ENCODE assay signal across 34 cellular contexts in the genomic region with DNA sequence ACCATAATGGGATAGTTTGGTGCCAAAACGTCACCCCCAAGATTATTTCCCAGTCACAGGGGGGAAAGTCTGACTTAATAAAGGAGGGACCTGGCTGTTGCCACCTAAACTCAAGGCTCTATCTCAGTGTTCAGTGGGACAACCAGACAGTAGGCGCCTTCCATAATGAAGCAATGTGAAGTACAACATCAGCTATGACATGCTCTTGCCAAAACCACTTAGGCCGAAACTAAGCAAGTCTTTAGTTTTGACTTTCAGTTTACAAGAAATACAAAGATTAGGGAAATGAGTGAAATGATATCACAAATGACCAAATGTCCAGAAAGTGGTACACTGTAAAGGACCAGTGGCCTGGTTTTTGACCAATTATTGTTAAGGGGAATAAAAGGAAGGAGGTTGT. TPM values are rescaled to one million over a fixed set of nuclear protein-coding genes. Genes with fewer than 3 reads are reported as not detected.
DNase-seq lines count a peak whose midpoint lies in the region; ATAC-seq, FAIRE-seq and TF ChIP-seq lines count a peak whose summit lies in the region.
"Had no signal": no experiment of that assay in that cellular context is flagged by ENCODE, and none has a peak within 500 bp of the region (broad histone marks: within the 10 kb centered on the region; RNA-seq: fewer than 3 reads in every experiment).

No MANE protein-coding gene starts in this region.

- H3K9ac ChIP-seq in kidney (ENCODE audit: low read length in 2 of 2): no peak overlapping the region
- H3K9ac ChIP-seq: GM23248 had no signal

- peaks cover 0 to 5% (median 0%) of the 10 kb centered on the region in 3 donors for H3K36me3 Mint-ChIP-seq in immature natural killer cell
- H3K36me3 Mint-ChIP-seq: CD14-positive monocyte; CD8-positive, alpha-beta memory T cell had no signal

- no peaks in the 10 kb centered on the region for H3K4me1 ChIP-seq in tibial nerve
- no peaks in the 10 kb centered on the region for H3K4me1 ChIP-seq in kidney (ENCODE audit: control insufficient read depth in 1 of 2, insufficient read depth in 1 of 2, low read depth in 1 of 2, low read length in 2 of 2)
- H3K4me1 ChIP-seq: BE2C had no signal

- no peak overlapping the region for H3K4me3 ChIP-seq in tibial nerve
- H3K4me3 ChIP-seq in kidney (ENCODE audit: low read length in 2 of 2): no peak overlapping the region
- H3K4me3 ChIP-seq: GM23248, MG63 had no signal

- peaks cover 0 to 13% (median 6%) of the 10 kb centered on the region in 6 donors for H3K9me3 Mint-ChIP-seq in immature natural killer cell
- H3K9me3 Mint-ChIP-seq: T-helper 2 cell treated with Interferon-gamma antibody and Interleukin-4, amounts not matched to agents 5 μg/mL and 100 μg/mL, for 36 hours had no signal

- TF ChIP-seq POLR2A in GM12892 (IDR thresholded peaks at IDR 0.05; ENCODE audit: low read depth, low read length): no peak
- no peak for TF ChIP-seq POLR2A in tibial nerve (IDR thresholded peaks at IDR 0.05)

- peaks cover 0 to 3% (median 2%) of the 10 kb centered on the region in 3 donors for H3K27me3 Mint-ChIP-seq in immature natural killer cell (ENCODE audit: low read depth in 3 of 3)

- FAIRE-seq in GM12892 (lab: Jason Lieb, UNC): peak; percentile 72
- no peak for FAIRE-seq in kidney (lab: Jason Lieb, UNC)

- DNase-seq in GM12892 (ENCODE audit: insufficient read length): no peak
- DNase-seq in cardiac septum (ENCODE audit: low spot score): no peak
- no peak for DNase-seq in tibial nerve (ENCODE audit: low spot score in 2 of 2)
- no peak for DNase-seq in kidney
- DNase-seq in immature natural killer cell: no peak
- DNase-seq: 8988T; ACHN; BE2C; Calu3; CD8-positive, alpha-beta memory T cell; DMS79 treated with DMSO at 0.1 percent for 48 hours; GM23248; H7; IMR-90; KG1; MG63; NCI-H1417; NCI-H1694; NCI-H2081; NCI-H2171; NCI-H226; NCI-H510A; NCI-H69; SHP77; T-helper 1 cell had no signal

- H3K36me3 ChIP-seq in tibial nerve: no peaks in the 10 kb centered on the region
- H3K36me3 ChIP-seq in kidney (ENCODE audit: control insufficient read depth in 1 of 2, insufficient read depth in 2 of 2, low read length in 2 of 2): no peaks in the 10 kb centered on the region
- H3K36me3 ChIP-seq: BE2C, MG63 had no signal

- TF ChIP-seq EP300 in tibial nerve (IDR thresholded peaks at IDR 0.05): no peak

- no peak overlapping the region for H3K27ac ChIP-seq in tibial nerve
- H3K27ac ChIP-seq in kidney (ENCODE audit: low read depth in 2 of 2, low read length in 2 of 2): no peak overlapping the region
- H3K27ac ChIP-seq: GM23248, RWPE1 had no signal

- TF ChIP-seq CTCF in tibial nerve (IDR thresholded peaks at IDR 0.05) (no peak), kidney (IDR thresholded peaks at IDR 0.05; ENCODE audit: borderline replicate concordance, extremely low read depth, insufficient read depth) (no peak)

- ATAC-seq in GM18909 (IDR thresholded peaks at IDR 0.05; ENCODE audit: poor library complexity, unreplicated experiment) (peak; percentile 65), HG02798 (IDR thresholded peaks at IDR 0.05; ENCODE audit: poor library complexity, unreplicated experiment) (peak; percentile 47), HG03354 (IDR thresholded peaks at IDR 0.05; ENCODE audit: poor library complexity, severe bottlenecking, unreplicated experiment) (peak; percentile 55)
- ATAC-seq: Panc1 had no signal

- intact Hi-C loops in cardiac septum (cut with DNase I) (no loop called here), kidney (cut with DNase I) (no loop called here)

- no peaks in the 10 kb centered on the region for H3K4me1 Mint-ChIP-seq in immature natural killer cell
- H3K4me1 Mint-ChIP-seq: CD14-positive monocyte; CD8-positive, alpha-beta memory T cell had no signal

- H3K9me3 ChIP-seq in tibial nerve (no peaks in the 10 kb centered on the region), kidney (ENCODE audit: control insufficient read depth in 1 of 2, low read length in 2 of 2) (no peaks in the 10 kb centered on the region)
- H3K9me3 ChIP-seq: BE2C, MG63 had no signal

- no peak overlapping the region for H3K27ac Mint-ChIP-seq in immature natural killer cell
- H3K27ac Mint-ChIP-seq: CD14-positive monocyte; CD8-positive, alpha-beta memory T cell; T-helper 2 cell treated with Interferon-gamma antibody and Interleukin-4, amounts not matched to agents 5 μg/mL and 100 μg/mL, for 36 hours had no signal

- no peaks in the 10 kb centered on the region for H3K27me3 ChIP-seq in tibial nerve

- no peak overlapping the region for H3K4me3 Mint-ChIP-seq in immature natural killer cell
- H3K4me3 Mint-ChIP-seq: CD14-positive monocyte; CD8-positive, alpha-beta memory T cell; T-helper 2 cell treated with Interferon-gamma antibody and Interleukin-4, amounts not matched to agents 5 μg/mL and 100 μg/mL, for 36 hours had no signal

- WGBS in tibial nerve, 2 donors: 81 to 93% methylated on average over 3 of the region's 3 CpGs

RNA-seq across cellular contexts. Expression of a gene that starts 32.9 kb away (rescaled TPM):
- not detected for polyA plus RNA-seq in GM12892 (2012; ENCODE audit: missing spikeins)
- not detected for total RNA-seq in cardiac septum
- total RNA-seq in tibial nerve: not detected
- not detected for total RNA-seq in kidney
- not detected for polyA plus RNA-seq in kidney (ENCODE audit: insufficient read depth, low read depth, low replicate concordance)
- polyA plus RNA-seq in immature natural killer cell: not detected
- total RNA-seq: Calu3; CD8-positive, alpha-beta memory T cell; GM23248; IMR-90; OCI-LY7; SK-MEL-5 had no signal
- polyA plus RNA-seq: CD14-positive monocyte; CD8-positive, alpha-beta memory T cell; GM23248; IMR-90 had no signal
